22 cellular contexts compared by ENCODE assay signal in genomic region chr9:37947431-37947830, GRCh38. TPM values are rescaled to one million over a fixed set of nuclear protein-coding genes. Genes with fewer than 3 reads are reported as not detected.
DNase-seq lines count a peak whose midpoint lies in the region; ATAC-seq and TF ChIP-seq lines count a peak whose summit lies in the region.
"Had no signal": no experiment of that assay in that cellular context is flagged by ENCODE, and none has a peak within 500 bp of the region (broad histone marks: within the 10 kb centered on the region; RNA-seq: fewer than 3 reads in every experiment).

No MANE protein-coding gene starts in this region.

- no peak for ATAC-seq in PC-3
- ATAC-seq: HCT116, Right ventricle myocardium inferior had no signal

- no peak overlapping the region; the same call in 1 of the 2 replicates for H3K9ac ChIP-seq in BLaER1
- H3K9ac ChIP-seq in PC-3 (ENCODE audit: low read length) = no peak overlapping the region

- H3K27me3 ChIP-seq in BLaER1 (no peaks in the 10 kb centered on the region; the same call in 1 of the 2 replicates), PC-3 (ENCODE audit: low read length) (no peaks in the 10 kb centered on the region), layer of hippocampus (ENCODE audit: control insufficient read depth, insufficient read depth, low read length) (no peaks in the 10 kb centered on the region), osteoblast (ENCODE audit: insufficient read depth, low read length) (no peaks in the 10 kb centered on the region), sigmoid colon (no peaks in the 10 kb centered on the region)
- H3K27me3 ChIP-seq: BE2C had no signal

- H3K9me3 ChIP-seq in BLaER1 (no peaks in the 10 kb centered on the region), PC-3 (ENCODE audit: low read length) (no peaks in the 10 kb centered on the region), osteoblast (ENCODE audit: low read depth, low read length) (no peaks in the 10 kb centered on the region), sigmoid colon (no peaks in the 10 kb centered on the region)
- H3K9me3 ChIP-seq: BE2C had no signal

- POLR2A ChIA-PET in PC-3 (lab: Charles Lee; ENCODE audit: unreplicated experiment) = interaction anchor here (0.5 kb wide), 1 partner anchor 1940 kb away, joined by 3 read pairs; no protein-coding TSS in a partner anchor

- intact Hi-C loops in PC-3 (cut with micrococcal nuclease) = no loop called here
- intact Hi-C loops in sigmoid colon (cut with DNase I) = no loop called here

- H3K79me2 ChIP-seq in PC-3 (ENCODE audit: low read length) (peaks cover 31% of the 10 kb centered on the region), osteoblast (ENCODE audit: insufficient read depth, low read length) (no peaks in the 10 kb centered on the region)

- H4K20me1 ChIP-seq in BLaER1 (no peaks in the 10 kb centered on the region), PC-3 (ENCODE audit: low read length) (no peaks in the 10 kb centered on the region), osteoblast (ENCODE audit: insufficient read depth, low read length) (peaks cover 13% of the 10 kb centered on the region)

- H3K4me3 ChIP-seq in BLaER1 (no peak overlapping the region), PC-3 (ENCODE audit: low read length) (no peak overlapping the region), osteoblast (ENCODE audit: insufficient read depth, low read length) (no peak overlapping the region), sigmoid colon (no peak overlapping the region)
- H3K4me3 ChIP-seq: PC-9 had no signal

- CTCF ChIA-PET in PC-3 (lab: Charles Lee) = no interaction called here

- H3K27ac ChIP-seq in BLaER1 (no peak overlapping the region), PC-3 (ENCODE audit: low read length) (no peak overlapping the region), layer of hippocampus (ENCODE audit: low read depth, low read length) (peak overlapping the region; percentile 22), osteoblast (ENCODE audit: low read depth, low read length) (no peak overlapping the region), sigmoid colon (no peak overlapping the region)
- H3K27ac ChIP-seq: PC-9 had no signal

- WGBS in sigmoid colon, 2 donors = 89 to 91% methylated on average over 7 of the region's 7 CpGs

- H3K4me2 ChIP-seq in BLaER1 = peak overlapping the region; percentile 80
- no peak overlapping the region for H3K4me2 ChIP-seq in PC-3 (ENCODE audit: low read length)
- H3K4me2 ChIP-seq in osteoblast (ENCODE audit: insufficient read depth, low read length) = no peak overlapping the region
- H3K4me2 ChIP-seq: PC-9 had no signal

- no peak for TF ChIP-seq EP300 in sigmoid colon (IDR thresholded peaks at IDR 0.05)

- H3K36me3 ChIP-seq in BLaER1 (no peaks in the 10 kb centered on the region), PC-3 (ENCODE audit: low read depth, low read length) (peaks cover 48% of the 10 kb centered on the region), osteoblast (ENCODE audit: insufficient read depth, low read length) (no peaks in the 10 kb centered on the region), sigmoid colon (peaks cover 0 to 27% (median 0%) of the 10 kb centered on the region in 4 donors)

- peaks cover 5% of the 10 kb centered on the region for H3F3A ChIP-seq in PC-3 (ENCODE audit: low read length, unreplicated experiment)

- H2AFZ ChIP-seq in PC-3 (ENCODE audit: low read length) (no peak overlapping the region), osteoblast (ENCODE audit: low read length) (no peak overlapping the region)
- H2AFZ ChIP-seq: PC-9 had no signal

- TSS peak; percentile 9 for BruUV-seq in PC-3 (replicated peaks; lab: Mats Ljungman, UMichigan)

- no peak for TF ChIP-seq CTCF in PC-3 (conservative IDR thresholded peaks at IDR 0.05; ENCODE audit: low read depth, low read length)
- TF ChIP-seq CTCF in osteoblast (IDR thresholded peaks at IDR 0.05; ENCODE audit: extremely low read depth, low read depth, low read length) = no peak
- TF ChIP-seq CTCF in sigmoid colon (IDR thresholded peaks at IDR 0.05) = no peak

- H3K9me2 ChIP-seq in PC-3 (replicated peaks; ENCODE audit: low read length) = no peaks in the 10 kb centered on the region

- H3K4me1 ChIP-seq in BLaER1 (peaks cover 78% of the 10 kb centered on the region), PC-3 (ENCODE audit: insufficient read depth, low read length) (peaks cover 45% of the 10 kb centered on the region), osteoblast (ENCODE audit: insufficient read depth, low read length) (peaks cover 51% of the 10 kb centered on the region), sigmoid colon (peaks cover 0 to 37% (median 30%) of the 10 kb centered on the region in 4 donors)

- no peak for DNase-seq in PC-3
- peak; percentile 55 for DNase-seq in osteoblast (ENCODE audit: insufficient read length, low spot score, missing footprints)
- no peak for DNase-seq in NCI-H2107 treated with DMSO at 0.1 percent for 48 hours (lab: John Stamatoyannopoulos, UW; ENCODE audit: unreplicated experiment)
- DNase-seq in RKO (ENCODE audit: low spot score) = no peak
- no peak for DNase-seq in sigmoid colon
- no peak for DNase-seq in NOMO-1 treated with dmso at 0.1 percent for 144 hours (lab: John Stamatoyannopoulos, UW; ENCODE audit: unreplicated experiment)
- DNase-seq: 8988T; BE2C; CD4-positive, alpha-beta memory T cell; DMS153; GDM1; KBM-7; MV-4-11; NCI-H1417; NCI-H187 treated with DMSO at 0.1 percent for 48 hours; NCI-H345; NCI-H524 treated with DMSO at 0.1 percent for 48 hours; PC-9 had no signal

- TF ChIP-seq POLR2A in sigmoid colon (IDR thresholded peaks at IDR 0.05) = no peak

RNA-seq across cellular contexts. Expression of gene SLC25A51, which starts 43.5 kb away (rescaled TPM):
- total RNA-seq in PC-3 (2014; rRNA removed) (24.1 and 30.6 TPM in 2 replicates), osteoblast (114 and 119 TPM in 2 replicates), sigmoid colon (10 to 100 TPM; 19.3 to 31.0 (median 27.3) TPM)
- 1 to 10 TPM; 4.2 to 8.9 (median 8.6) TPM for polyA plus RNA-seq in sigmoid colon
